1 cellular context compared by ENCODE assay signal in the genomic region with DNA sequence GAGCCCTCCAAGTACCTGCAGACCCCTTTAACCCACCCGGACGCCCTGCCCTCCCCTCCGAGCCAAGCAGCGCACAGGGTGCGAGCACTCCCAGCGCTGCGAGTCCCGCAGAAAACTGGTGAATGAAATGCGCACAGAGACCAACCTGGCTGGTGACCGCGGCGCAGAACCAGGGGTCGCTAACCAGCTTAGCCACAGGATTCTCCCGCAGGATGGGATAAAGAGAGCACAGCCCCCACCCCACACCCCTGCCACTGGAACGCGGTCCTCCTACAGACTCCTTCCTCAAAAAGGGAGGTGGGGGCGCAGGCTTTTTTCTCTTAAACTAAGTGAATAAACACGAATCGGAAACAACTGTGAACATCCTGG.
TF ChIP-seq lines count a peak whose summit lies in the region.

No MANE protein-coding gene starts in this region.

TF ChIP-seq in HEK293, 187 proteins besides CTCF, POLR2A, EP300 and RAD21 (continued from another document):
- TF ChIP-seq, protein P1, sequence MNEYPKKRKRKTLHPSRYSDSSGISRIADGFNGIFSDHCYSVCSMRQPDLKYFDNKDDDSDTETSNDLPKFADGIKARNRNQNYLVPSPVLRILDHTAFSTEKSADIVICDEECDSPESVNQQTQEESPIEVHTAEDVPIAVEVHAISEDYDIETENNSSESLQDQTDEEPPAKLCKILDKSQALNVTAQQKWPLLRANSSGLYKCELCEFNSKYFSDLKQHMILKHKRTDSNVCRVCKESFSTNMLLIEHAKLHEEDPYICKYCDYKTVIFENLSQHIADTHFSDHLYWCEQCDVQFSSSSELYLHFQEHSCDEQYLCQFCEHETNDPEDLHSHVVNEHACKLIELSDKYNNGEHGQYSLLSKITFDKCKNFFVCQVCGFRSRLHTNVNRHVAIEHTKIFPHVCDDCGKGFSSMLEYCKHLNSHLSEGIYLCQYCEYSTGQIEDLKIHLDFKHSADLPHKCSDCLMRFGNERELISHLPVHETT (tag by site-specific recombination; IDR thresholded peaks at IDR 0.05), result no peak
